33 cellular contexts compared by ENCODE assay signal in the genomic region with DNA sequence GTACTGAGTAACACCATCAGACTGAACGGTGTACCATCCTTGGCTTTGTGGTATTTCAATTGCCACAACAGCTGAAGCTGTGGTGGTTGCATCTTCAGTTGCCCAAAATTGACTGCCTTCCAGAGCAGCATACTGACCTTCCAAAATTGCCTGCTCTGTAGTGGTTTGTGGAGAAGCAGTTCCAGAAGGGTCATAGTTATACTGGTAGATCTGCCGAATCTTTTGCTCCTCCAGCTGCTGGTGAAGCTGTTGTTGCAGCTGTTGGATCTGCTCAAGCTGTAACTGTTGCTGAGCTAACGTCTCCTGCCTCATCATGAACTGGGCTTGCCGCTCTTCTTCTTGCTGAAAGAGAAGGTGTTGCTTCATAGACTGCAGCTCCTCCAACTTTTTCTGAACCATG.
"Had no signal": no experiment of that assay in that cellular context is flagged by ENCODE, and none has a peak within 500 bp of the region (broad histone marks: within the 10 kb centered on the region; RNA-seq: fewer than 3 reads in every experiment).

No MANE protein-coding gene starts in this region.

- H3K4me1 ChIP-seq: adrenal gland, colonic mucosa, esophagus squamous epithelium, gastroesophageal sphincter, heart right ventricle had no signal

- H3K4me2 ChIP-seq: hepatocyte had no signal

- DNase-seq: activated B cell treated with CpG ODN at 0.5 μM for 24 hours; activated CD4-positive, alpha-beta T cell treated with anti-CD3 and anti-CD28 coated beads for 48 hours; activated CD4-positive, alpha-beta T cell treated with anti-CD3 and anti-CD28 coated beads, Interleukin-2, amount 50 U/mL, for 1 hour; activated CD4-positive, alpha-beta T cell treated with anti-CD3 and anti-CD28 coated beads, Interleukin-2, amount 50 U/mL, for 48 hours; activated CD8-positive, alpha-beta memory T cell treated with anti-CD3 and anti-CD28 coated beads for 24 hours; activated CD8-positive, alpha-beta T cell treated with anti-CD3 and anti-CD28 coated beads for 36 hours; activated effector memory CD4-positive, alpha-beta T cell treated with Interleukin-2 at 50 U/mL for 16 hours; activated gamma-delta T cell treated with Interleukin-2 at 50 U/mL for 16 hours; activated naive CD4-positive, alpha-beta T cell treated with Interleukin-2 at 50 U/mL for 16 hours; activated naive CD8-positive, alpha-beta T cell treated with anti-CD3 and anti-CD28 coated beads for 36 hours; activated naive CD8-positive, alpha-beta T cell treated with anti-CD3 and anti-CD28 coated beads, Interleukin-2, amount 50 U/mL, for 24 hours; activated T-cell treated with anti-CD3 and anti-CD28 coated beads, Interleukin-2, amount 50 U/mL, for 4 hours; adrenal gland; amygdala; aorta; body of pancreas; central memory CD4-positive, alpha-beta T cell; cerebellar nuclear complex; colonic mucosa; effector CD8-positive, alpha-beta T cell; esophagus squamous epithelium; foreskin melanocyte; heart right ventricle; T1000; WERI-Rb-1 had no signal

- H3K4me3 ChIP-seq: adrenal gland, body of pancreas, cardiac muscle cell, colonic mucosa, esophagus squamous epithelium, gastroesophageal sphincter, heart right ventricle, hepatocyte had no signal

- H3K27ac ChIP-seq: adrenal gland, body of pancreas, cardiac muscle cell, colonic mucosa, epithelial cell of prostate, esophagus squamous epithelium, gastroesophageal sphincter, heart right ventricle, hepatocyte, WERI-Rb-1 had no signal

- ATAC-seq: activated CD4-positive, CD25-positive, alpha-beta regulatory T cell treated with anti-CD3 and anti-CD28 coated beads, Interleukin-2, amount 50 U/mL, for 24 hours; activated CD8-positive, alpha-beta T cell treated with anti-CD3 and anti-CD28 coated beads for 36 hours; activated naive CD8-positive, alpha-beta T cell treated with anti-CD3 and anti-CD28 coated beads, Interleukin-2, amount 50 U/mL, for 24 hours; activated T-cell treated with anti-CD3 and anti-CD28 coated beads, Interleukin-2, amount 50 U/mL, for 4 hours; activated T-helper 17 cell treated with anti-CD3 and anti-CD28 coated beads, Interleukin-2, amount 50 U/mL, for 72 hours; body of pancreas; gastroesophageal sphincter; heart right ventricle had no signal

- FAIRE-seq: endometrium, endothelial cell of umbilical vein had no signal

- H3K27me3 ChIP-seq: adrenal gland, body of pancreas, cardiac muscle cell, colonic mucosa, esophagus squamous epithelium, gastroesophageal sphincter, heart right ventricle, hepatocyte had no signal

- H3K9me3 ChIP-seq: adrenal gland, body of pancreas, colonic mucosa, esophagus squamous epithelium had no signal

- H3K36me3 ChIP-seq: adrenal gland, cardiac muscle cell, colonic mucosa, esophagus squamous epithelium, gastroesophageal sphincter, heart right ventricle, WERI-Rb-1 had no signal

- H2AFZ ChIP-seq: hepatocyte had no signal

- H3K79me2 ChIP-seq: hepatocyte had no signal
